1 cellular context compared by ENCODE assay signal in the genomic region with DNA sequence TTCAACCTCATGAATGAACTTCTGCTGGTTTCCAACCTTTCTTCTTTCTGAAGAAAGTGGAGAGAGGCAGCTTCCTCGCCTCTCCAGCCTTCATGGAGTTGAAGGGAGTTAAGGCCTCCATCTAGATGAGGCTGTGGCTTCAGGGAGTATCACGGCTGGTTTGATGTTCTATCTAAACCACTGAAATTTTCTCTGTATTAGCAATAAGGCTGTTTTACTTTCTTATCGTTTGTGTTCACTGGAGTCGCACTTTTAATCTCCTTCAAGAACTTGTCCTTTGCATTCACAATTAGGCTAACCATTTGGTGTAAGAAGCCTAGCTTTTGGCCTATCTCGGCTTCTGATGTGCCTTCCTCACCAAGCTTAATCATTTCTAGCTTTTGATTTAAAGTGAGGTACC.
TF ChIP-seq lines count a peak whose summit lies in the region.

No MANE protein-coding gene starts in this region.

TF ChIP-seq in GM23338, 12 proteins besides CTCF, POLR2A, EP300 and RAD21 (continued from another document):
- TF ChIP-seq, protein P1, sequence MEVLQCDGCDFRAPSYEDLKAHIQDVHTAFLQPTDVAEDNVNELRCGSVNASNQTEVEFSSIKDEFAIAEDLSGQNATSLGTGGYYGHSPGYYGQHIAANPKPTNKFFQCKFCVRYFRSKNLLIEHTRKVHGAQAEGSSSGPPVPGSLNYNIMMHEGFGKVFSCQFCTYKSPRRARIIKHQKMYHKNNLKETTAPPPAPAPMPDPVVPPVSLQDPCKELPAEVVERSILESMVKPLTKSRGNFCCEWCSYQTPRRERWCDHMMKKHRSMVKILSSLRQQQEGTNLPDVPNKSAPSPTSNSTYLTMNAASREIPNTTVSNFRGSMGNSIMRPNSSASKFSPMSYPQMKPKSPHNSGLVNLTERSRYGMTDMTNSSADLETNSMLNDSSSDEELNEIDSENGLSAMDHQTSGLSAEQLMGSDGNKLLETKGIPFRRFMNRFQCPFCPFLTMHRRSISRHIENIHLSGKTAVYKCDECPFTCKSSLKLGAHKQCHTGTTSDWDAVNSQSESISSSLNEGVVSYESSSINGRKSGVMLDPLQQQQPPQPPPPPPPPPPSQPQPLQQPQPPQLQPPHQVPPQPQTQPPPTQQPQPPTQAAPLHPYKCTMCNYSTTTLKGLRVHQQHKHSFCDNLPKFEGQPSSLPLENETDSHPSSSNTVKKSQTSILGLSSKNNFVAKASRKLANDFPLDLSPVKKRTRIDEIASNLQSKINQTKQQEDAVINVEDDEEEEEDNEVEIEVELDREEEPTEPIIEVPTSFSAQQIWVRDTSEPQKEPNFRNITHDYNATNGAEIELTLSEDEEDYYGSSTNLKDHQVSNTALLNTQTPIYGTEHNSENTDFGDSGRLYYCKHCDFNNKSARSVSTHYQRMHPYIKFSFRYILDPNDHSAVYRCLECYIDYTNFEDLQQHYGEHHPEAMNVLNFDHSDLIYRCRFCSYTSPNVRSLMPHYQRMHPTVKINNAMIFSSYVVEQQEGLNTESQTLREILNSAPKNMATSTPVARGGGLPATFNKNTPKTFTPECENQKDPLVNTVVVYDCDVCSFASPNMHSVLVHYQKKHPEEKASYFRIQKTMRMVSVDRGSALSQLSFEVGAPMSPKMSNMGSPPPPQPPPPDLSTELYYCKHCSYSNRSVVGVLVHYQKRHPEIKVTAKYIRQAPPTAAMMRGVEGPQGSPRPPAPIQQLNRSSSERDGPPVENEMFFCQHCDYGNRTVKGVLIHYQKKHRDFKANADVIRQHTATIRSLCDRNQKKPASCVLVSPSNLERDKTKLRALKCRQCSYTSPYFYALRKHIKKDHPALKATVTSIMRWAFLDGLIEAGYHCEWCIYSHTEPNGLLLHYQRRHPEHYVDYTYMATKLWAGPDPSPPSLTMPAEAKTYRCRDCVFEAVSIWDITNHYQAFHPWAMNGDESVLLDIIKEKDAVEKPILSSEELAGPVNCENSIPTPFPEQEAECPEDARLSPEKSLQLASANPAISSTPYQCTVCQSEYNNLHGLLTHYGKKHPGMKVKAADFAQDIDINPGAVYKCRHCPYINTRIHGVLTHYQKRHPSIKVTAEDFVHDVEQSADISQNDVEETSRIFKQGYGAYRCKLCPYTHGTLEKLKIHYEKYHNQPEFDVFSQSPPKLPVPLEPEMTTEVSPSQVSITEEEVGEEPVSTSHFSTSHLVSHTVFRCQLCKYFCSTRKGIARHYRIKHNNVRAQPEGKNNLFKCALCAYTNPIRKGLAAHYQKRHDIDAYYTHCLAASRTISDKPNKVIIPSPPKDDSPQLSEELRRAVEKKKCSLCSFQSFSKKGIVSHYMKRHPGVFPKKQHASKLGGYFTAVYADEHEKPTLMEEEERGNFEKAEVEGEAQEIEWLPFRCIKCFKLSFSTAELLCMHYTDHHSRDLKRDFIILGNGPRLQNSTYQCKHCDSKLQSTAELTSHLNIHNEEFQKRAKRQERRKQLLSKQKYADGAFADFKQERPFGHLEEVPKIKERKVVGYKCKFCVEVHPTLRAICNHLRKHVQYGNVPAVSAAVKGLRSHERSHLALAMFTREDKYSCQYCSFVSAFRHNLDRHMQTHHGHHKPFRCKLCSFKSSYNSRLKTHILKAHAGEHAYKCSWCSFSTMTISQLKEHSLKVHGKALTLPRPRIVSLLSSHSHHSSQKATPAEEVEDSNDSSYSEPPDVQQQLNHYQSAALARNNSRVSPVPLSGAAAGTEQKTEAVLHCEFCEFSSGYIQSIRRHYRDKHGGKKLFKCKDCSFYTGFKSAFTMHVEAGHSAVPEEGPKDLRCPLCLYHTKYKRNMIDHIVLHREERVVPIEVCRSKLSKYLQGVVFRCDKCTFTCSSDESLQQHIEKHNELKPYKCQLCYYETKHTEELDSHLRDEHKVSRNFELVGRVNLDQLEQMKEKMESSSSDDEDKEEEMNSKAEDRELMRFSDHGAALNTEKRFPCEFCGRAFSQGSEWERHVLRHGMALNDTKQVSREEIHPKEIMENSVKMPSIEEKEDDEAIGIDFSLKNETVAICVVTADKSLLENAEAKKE (CRISPR knock-in tag; IDR thresholded peaks at IDR 0.05) = no peak
- no peak for TF ChIP-seq EZH2 (IDR thresholded peaks at IDR 0.05; ENCODE audit: low read depth, unreplicated experiment)
- no peak for TF ChIP-seq REST (IDR thresholded peaks at IDR 0.05; ENCODE audit: unreplicated experiment)
- no peak for TF ChIP-seq ZNF331 (CRISPR knock-in tag; IDR thresholded peaks at IDR 0.05; ENCODE audit: low read depth)
- no peak for TF ChIP-seq NANOG (IDR thresholded peaks at IDR 0.05; ENCODE audit: borderline replicate concordance)
- TF ChIP-seq, protein P2, sequence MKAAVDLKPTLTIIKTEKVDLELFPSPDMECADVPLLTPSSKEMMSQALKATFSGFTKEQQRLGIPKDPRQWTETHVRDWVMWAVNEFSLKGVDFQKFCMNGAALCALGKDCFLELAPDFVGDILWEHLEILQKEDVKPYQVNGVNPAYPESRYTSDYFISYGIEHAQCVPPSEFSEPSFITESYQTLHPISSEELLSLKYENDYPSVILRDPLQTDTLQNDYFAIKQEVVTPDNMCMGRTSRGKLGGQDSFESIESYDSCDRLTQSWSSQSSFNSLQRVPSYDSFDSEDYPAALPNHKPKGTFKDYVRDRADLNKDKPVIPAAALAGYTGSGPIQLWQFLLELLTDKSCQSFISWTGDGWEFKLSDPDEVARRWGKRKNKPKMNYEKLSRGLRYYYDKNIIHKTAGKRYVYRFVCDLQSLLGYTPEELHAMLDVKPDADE (IDR thresholded peaks at IDR 0.05) = no peak
- TF ChIP-seq EZH2phosphoT487 (IDR thresholded peaks at IDR 0.05; ENCODE audit: unreplicated experiment) = no peak
- TF ChIP-seq POLR2AphosphoS5 (IDR thresholded peaks at IDR 0.05; ENCODE audit: low read depth) = no peak
- TF ChIP-seq STAT1 (IDR thresholded peaks at IDR 0.05; ENCODE audit: unreplicated experiment) = no peak
- no peak for TF ChIP-seq CREB1 (CRISPR knock-in tag; IDR thresholded peaks at IDR 0.05; ENCODE audit: low read depth)
- no peak for TF ChIP-seq ZNF114 (CRISPR knock-in tag; IDR thresholded peaks at IDR 0.05)
